ENCODE assay signal across 26 cellular contexts in genomic region chr16:57255686-57256415, GRCh38. TPM values are rescaled to one million over a fixed set of nuclear protein-coding genes. Genes with fewer than 3 reads are reported as not detected.
DNase-seq lines count a peak whose midpoint lies in the region; ATAC-seq and TF ChIP-seq lines count a peak whose summit lies in the region.
"Had no signal": no experiment of that assay in that cellular context is flagged by ENCODE, and none has a peak within 500 bp of the region (broad histone marks: within the 10 kb centered on the region; RNA-seq: fewer than 3 reads in every experiment).

No MANE protein-coding gene starts in this region.

- no peaks in the 10 kb centered on the region for H3K9me3 Mint-ChIP-seq in activated naive CD4-positive, alpha-beta T cell treated with anti-CD3 and anti-CD28 coated beads for 36 hours
- H3K9me3 Mint-ChIP-seq: activated naive CD8-positive, alpha-beta T cell treated with anti-CD3 and anti-CD28 coated beads, Interleukin-2, amount 50 U/mL, for 24 hours; CD8-positive, alpha-beta T cell; effector memory CD8-positive, alpha-beta T cell; HFFc6 had no signal

- H3K4me1 ChIP-seq in stomach = peaks cover 0 to 24% (median 14%) of the 10 kb centered on the region in 4 donors

- peaks cover 50 to 89% (median 80%) of the 10 kb centered on the region in 4 donors for H3K36me3 ChIP-seq in stomach
- H3K36me3 ChIP-seq: ovary had no signal

- H3K27ac ChIP-seq in stomach = peak overlapping the region in 2 of 5 donors; percentile 7 to 30
- H3K27ac ChIP-seq: GM23248, ovary, sigmoid colon, upper lobe of left lung, WERI-Rb-1 had no signal

- no peaks in the 10 kb centered on the region for H3K27me3 ChIP-seq in stomach
- H3K27me3 ChIP-seq: MG63, ovary, sigmoid colon, upper lobe of left lung had no signal

- peak overlapping the region; percentile 56 for H3K27ac Mint-ChIP-seq in activated naive CD4-positive, alpha-beta T cell treated with anti-CD3 and anti-CD28 coated beads for 36 hours
- H3K27ac Mint-ChIP-seq: activated naive CD8-positive, alpha-beta T cell treated with anti-CD3 and anti-CD28 coated beads, Interleukin-2, amount 50 U/mL, for 24 hours; CD8-positive, alpha-beta T cell; effector memory CD8-positive, alpha-beta T cell; HFFc6 had no signal

- TF ChIP-seq POLR2A in stomach (IDR thresholded peaks at IDR 0.05) = no peak

- no peak for DNase-seq in activated naive CD4-positive, alpha-beta T cell treated with anti-CD3 and anti-CD28 coated beads for 36 hours
- DNase-seq in activated naive CD4-positive, alpha-beta T cell (lab: John Stamatoyannopoulos, UW) = no peak
- peak; percentile 39 for DNase-seq in dermis blood vessel endothelial cell
- DNase-seq in left colon = no peak
- peak; percentile 24 for DNase-seq in stomach
- DNase-seq in effector CD8-positive, alpha-beta T cell (lab: John Stamatoyannopoulos, UW) = no peak
- no peak for DNase-seq in NCI-H2107 treated with DMSO at 0.1 percent for 48 hours (lab: John Stamatoyannopoulos, UW; ENCODE audit: unreplicated experiment)
- DNase-seq in hepatic stellate cell (ENCODE audit: low spot score) = no peak
- DNase-seq: activated effector memory CD4-positive, alpha-beta T cell treated with anti-CD3 and anti-CD28 coated beads, Interleukin-2, amount 50 U/mL, for 16 hours; activated naive CD8-positive, alpha-beta T cell treated with anti-CD3 and anti-CD28 coated beads, Interleukin-2, amount 50 U/mL, for 24 hours; AML-193; effector memory CD8-positive, alpha-beta T cell; GM23248; HFFc6; MG63; NCI-H2081 treated with DMSO at 0.1 percent for 48 hours; NCI-H446 treated with DMSO at 0.1 percent for 48 hours; ovary; Right ventricle myocardium superior; sigmoid colon; stimulated activated CD4-positive, alpha-beta T cell treated with anti-CD3 and anti-CD28 coated beads, Interleukin-15, amount 100 ng/mL, for 24 hours; WERI-Rb-1 had no signal

- ATAC-seq in left colon = peak; percentile 40
- ATAC-seq: activated naive CD8-positive, alpha-beta T cell treated with anti-CD3 and anti-CD28 coated beads, Interleukin-2, amount 50 U/mL, for 24 hours; CD8-positive, alpha-beta T cell; effector memory CD8-positive, alpha-beta T cell; naive thymus-derived CD4-positive, alpha-beta T cell had no signal

- no peak for TF ChIP-seq EP300 in stomach (IDR thresholded peaks at IDR 0.05)

- H3K27me3 Mint-ChIP-seq in activated naive CD4-positive, alpha-beta T cell treated with anti-CD3 and anti-CD28 coated beads for 36 hours (ENCODE audit: low read depth) = no peaks in the 10 kb centered on the region
- H3K27me3 Mint-ChIP-seq: activated naive CD8-positive, alpha-beta T cell treated with anti-CD3 and anti-CD28 coated beads, Interleukin-2, amount 50 U/mL, for 24 hours; effector memory CD8-positive, alpha-beta T cell; naive thymus-derived CD4-positive, alpha-beta T cell had no signal

- H3K4me3 Mint-ChIP-seq in activated naive CD4-positive, alpha-beta T cell treated with anti-CD3 and anti-CD28 coated beads for 36 hours = no peak overlapping the region
- H3K4me3 Mint-ChIP-seq: activated naive CD8-positive, alpha-beta T cell treated with anti-CD3 and anti-CD28 coated beads, Interleukin-2, amount 50 U/mL, for 24 hours; CD8-positive, alpha-beta T cell; effector memory CD8-positive, alpha-beta T cell; HFFc6; naive thymus-derived CD4-positive, alpha-beta T cell had no signal

- no peak for TF ChIP-seq CTCF in stomach (IDR thresholded peaks at IDR 0.05)

- WGBS in stomach, 5 donors = 79 to 85% (median 82%) methylated on average over 10 of the region's 10 CpGs

- no peak overlapping the region for H3K4me3 ChIP-seq in stomach
- H3K4me3 ChIP-seq: GM23248, MG63, ovary, sigmoid colon, upper lobe of left lung had no signal

- intact Hi-C loops in activated naive CD4-positive, alpha-beta T cell treated with anti-CD3 and anti-CD28 coated beads for 36 hours (cut with micrococcal nuclease) = no loop called here
- intact Hi-C loops in left colon (cut with DNase I, micrococcal nuclease) (no loop called here), stomach (cut with DNase I; ENCODE audit: low total_unique reads) (no loop called here)

- CTCF ChIA-PET in activated naive CD4-positive, alpha-beta T cell treated with anti-CD3 and anti-CD28 coated beads for 36 hours (lab: Charles Lee) = interaction anchor here (1.1 to 1.4 kb wide), 2 partner anchors 10 to 162 kb away, joined by 3 to 5 read pairs; partner anchors contain the start of gene ARL2BP

- H3K9me3 ChIP-seq in stomach = no peaks in the 10 kb centered on the region
- H3K9me3 ChIP-seq: MG63, ovary, sigmoid colon, upper lobe of left lung had no signal

- peaks cover 13% of the 10 kb centered on the region for H3K36me3 Mint-ChIP-seq in activated naive CD4-positive, alpha-beta T cell treated with anti-CD3 and anti-CD28 coated beads for 36 hours (ENCODE audit: low read depth)

- H3K4me1 Mint-ChIP-seq in activated naive CD4-positive, alpha-beta T cell treated with anti-CD3 and anti-CD28 coated beads for 36 hours (ENCODE audit: low read depth) = peaks cover 19% of the 10 kb centered on the region

RNA-seq across cellular contexts. Expression of gene ARL2BP, which starts 10.8 kb away (rescaled TPM):
- total RNA-seq in activated naive CD4-positive, alpha-beta T cell treated with anti-CD3 and anti-CD28 coated beads for 36 hours = 10 to 100 TPM; 11.0 to 11.2 TPM
- total RNA-seq in dermis blood vessel endothelial cell (85.3 and 106 TPM in 2 replicates), left colon (10 to 100 TPM; 32.3 to 35.3 TPM), stomach (10 to 100 TPM; 15.6 to 61.6 (median 46.7) TPM)
- 10 to 100 TPM; 24.0 to 46.6 (median 39.8) TPM for polyA plus RNA-seq in stomach

RNA-seq across cellular contexts. Expression of gene PLLP, which starts 28.6 kb away (rescaled TPM):
- total RNA-seq in activated naive CD4-positive, alpha-beta T cell treated with anti-CD3 and anti-CD28 coated beads for 36 hours = under 1 TPM; 0.25 to 0.41 TPM
- total RNA-seq in dermis blood vessel endothelial cell (13.8 and 16.9 TPM in 2 replicates), left colon (10 to 100 TPM; 15.8 to 18.1 TPM), stomach (100 to 1,000 TPM in 2 of 5 donors, 10 to 100 TPM in 3; 27.4 to 190 (median 59.1) TPM)
- polyA plus RNA-seq in stomach = 10 to 100 TPM; 39.0 to 46.6 (median 43.7) TPM
- total RNA-seq: A172, GM23248, HFFc6 had no signal

Comparison
In these comparisons a context has a peak if more than half of its experiments do, and no peak if none do; other contexts are left out.
1. DNase-seq: peak in dermis blood vessel endothelial cell (single experiment) and stomach (single experiment); none in activated naive CD4-positive, alpha-beta T cell treated with anti-CD3 and anti-CD28 coated beads for 36 hours (single experiment), activated naive CD4-positive, alpha-beta T cell (0 of 4), left colon (0 of 2), effector CD8-positive, alpha-beta T cell (single experiment), NCI-H2107 treated with DMSO at 0.1 percent for 48 hours (single experiment) and hepatic stellate cell (single experiment).
2. RNA of gene PLLP, which starts 28.6 kb away (total RNA-seq): 27.4 to 190 TPM in stomach, 15.8 to 18.1 TPM in left colon and 13.8 to 16.9 TPM in dermis blood vessel endothelial cell; 0.25 to 0.41 TPM in activated naive CD4-positive, alpha-beta T cell treated with anti-CD3 and anti-CD28 coated beads for 36 hours; every median in the first group is over 10 times any median in the second.